Comparison of ENCODE assay signal across 1 cellular context in the genomic region with DNA sequence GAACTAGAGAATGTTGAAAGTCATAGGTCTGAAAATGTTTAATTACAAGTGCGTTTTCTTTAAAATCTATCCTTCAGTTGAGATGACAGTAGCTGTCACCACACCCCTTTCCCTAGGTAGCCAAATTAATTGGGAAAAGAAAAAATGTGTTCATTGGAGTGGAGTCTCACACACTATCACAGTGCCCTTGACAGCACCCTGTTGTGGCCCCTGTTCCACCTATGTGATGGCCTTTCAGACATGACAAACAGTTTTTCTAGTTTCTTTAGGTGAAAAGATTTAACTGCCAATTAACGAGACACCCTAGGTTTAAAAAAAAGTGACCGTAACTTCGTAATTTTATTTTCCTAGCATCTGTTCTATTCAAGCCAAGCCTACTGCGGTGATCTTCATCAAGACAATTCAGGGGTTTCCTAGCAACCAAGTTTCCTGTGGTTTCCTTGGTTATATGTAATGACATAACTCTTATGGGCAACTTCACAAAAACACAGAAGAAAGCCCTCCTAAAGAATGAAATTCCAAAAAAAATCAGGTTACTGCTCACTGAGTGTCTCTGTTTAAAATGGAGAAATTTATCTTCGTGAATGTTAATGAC.
A peak's percentile ranks its signal among the peaks of the same experiment; 100 is the strongest.
TF ChIP-seq lines count a peak whose summit lies in the region.

No MANE protein-coding gene starts in this region.

TF ChIP-seq in K562, 482 proteins besides CTCF, POLR2A, EP300 and RAD21 (continued from another document):
- TF ChIP-seq, protein P1, sequence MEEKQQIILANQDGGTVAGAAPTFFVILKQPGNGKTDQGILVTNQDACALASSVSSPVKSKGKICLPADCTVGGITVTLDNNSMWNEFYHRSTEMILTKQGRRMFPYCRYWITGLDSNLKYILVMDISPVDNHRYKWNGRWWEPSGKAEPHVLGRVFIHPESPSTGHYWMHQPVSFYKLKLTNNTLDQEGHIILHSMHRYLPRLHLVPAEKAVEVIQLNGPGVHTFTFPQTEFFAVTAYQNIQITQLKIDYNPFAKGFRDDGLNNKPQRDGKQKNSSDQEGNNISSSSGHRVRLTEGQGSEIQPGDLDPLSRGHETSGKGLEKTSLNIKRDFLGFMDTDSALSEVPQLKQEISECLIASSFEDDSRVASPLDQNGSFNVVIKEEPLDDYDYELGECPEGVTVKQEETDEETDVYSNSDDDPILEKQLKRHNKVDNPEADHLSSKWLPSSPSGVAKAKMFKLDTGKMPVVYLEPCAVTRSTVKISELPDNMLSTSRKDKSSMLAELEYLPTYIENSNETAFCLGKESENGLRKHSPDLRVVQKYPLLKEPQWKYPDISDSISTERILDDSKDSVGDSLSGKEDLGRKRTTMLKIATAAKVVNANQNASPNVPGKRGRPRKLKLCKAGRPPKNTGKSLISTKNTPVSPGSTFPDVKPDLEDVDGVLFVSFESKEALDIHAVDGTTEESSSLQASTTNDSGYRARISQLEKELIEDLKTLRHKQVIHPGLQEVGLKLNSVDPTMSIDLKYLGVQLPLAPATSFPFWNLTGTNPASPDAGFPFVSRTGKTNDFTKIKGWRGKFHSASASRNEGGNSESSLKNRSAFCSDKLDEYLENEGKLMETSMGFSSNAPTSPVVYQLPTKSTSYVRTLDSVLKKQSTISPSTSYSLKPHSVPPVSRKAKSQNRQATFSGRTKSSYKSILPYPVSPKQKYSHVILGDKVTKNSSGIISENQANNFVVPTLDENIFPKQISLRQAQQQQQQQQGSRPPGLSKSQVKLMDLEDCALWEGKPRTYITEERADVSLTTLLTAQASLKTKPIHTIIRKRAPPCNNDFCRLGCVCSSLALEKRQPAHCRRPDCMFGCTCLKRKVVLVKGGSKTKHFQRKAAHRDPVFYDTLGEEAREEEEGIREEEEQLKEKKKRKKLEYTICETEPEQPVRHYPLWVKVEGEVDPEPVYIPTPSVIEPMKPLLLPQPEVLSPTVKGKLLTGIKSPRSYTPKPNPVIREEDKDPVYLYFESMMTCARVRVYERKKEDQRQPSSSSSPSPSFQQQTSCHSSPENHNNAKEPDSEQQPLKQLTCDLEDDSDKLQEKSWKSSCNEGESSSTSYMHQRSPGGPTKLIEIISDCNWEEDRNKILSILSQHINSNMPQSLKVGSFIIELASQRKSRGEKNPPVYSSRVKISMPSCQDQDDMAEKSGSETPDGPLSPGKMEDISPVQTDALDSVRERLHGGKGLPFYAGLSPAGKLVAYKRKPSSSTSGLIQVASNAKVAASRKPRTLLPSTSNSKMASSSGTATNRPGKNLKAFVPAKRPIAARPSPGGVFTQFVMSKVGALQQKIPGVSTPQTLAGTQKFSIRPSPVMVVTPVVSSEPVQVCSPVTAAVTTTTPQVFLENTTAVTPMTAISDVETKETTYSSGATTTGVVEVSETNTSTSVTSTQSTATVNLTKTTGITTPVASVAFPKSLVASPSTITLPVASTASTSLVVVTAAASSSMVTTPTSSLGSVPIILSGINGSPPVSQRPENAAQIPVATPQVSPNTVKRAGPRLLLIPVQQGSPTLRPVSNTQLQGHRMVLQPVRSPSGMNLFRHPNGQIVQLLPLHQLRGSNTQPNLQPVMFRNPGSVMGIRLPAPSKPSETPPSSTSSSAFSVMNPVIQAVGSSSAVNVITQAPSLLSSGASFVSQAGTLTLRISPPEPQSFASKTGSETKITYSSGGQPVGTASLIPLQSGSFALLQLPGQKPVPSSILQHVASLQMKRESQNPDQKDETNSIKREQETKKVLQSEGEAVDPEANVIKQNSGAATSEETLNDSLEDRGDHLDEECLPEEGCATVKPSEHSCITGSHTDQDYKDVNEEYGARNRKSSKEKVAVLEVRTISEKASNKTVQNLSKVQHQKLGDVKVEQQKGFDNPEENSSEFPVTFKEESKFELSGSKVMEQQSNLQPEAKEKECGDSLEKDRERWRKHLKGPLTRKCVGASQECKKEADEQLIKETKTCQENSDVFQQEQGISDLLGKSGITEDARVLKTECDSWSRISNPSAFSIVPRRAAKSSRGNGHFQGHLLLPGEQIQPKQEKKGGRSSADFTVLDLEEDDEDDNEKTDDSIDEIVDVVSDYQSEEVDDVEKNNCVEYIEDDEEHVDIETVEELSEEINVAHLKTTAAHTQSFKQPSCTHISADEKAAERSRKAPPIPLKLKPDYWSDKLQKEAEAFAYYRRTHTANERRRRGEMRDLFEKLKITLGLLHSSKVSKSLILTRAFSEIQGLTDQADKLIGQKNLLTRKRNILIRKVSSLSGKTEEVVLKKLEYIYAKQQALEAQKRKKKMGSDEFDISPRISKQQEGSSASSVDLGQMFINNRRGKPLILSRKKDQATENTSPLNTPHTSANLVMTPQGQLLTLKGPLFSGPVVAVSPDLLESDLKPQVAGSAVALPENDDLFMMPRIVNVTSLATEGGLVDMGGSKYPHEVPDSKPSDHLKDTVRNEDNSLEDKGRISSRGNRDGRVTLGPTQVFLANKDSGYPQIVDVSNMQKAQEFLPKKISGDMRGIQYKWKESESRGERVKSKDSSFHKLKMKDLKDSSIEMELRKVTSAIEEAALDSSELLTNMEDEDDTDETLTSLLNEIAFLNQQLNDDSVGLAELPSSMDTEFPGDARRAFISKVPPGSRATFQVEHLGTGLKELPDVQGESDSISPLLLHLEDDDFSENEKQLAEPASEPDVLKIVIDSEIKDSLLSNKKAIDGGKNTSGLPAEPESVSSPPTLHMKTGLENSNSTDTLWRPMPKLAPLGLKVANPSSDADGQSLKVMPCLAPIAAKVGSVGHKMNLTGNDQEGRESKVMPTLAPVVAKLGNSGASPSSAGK (IDR thresholded peaks at IDR 0.05), result no peak
- TF ChIP-seq HDGF (IDR thresholded peaks at IDR 0.05) (no peak), ZNF41 (CRISPR knock-in tag; conservative IDR thresholded peaks at IDR 0.05) (no peak), MYNN (IDR thresholded peaks at IDR 0.05) (peak; percentile 38; the same call in 1 of the 2 replicates), MYNN (CRISPR knock-in tag; IDR thresholded peaks at IDR 0.05) (no peak; the same call in 1 of the 2 replicates), PTBP1 (IDR thresholded peaks at IDR 0.05; ENCODE audit: low read depth, low read length) (no peak), ZNF316 (IDR thresholded peaks at IDR 0.05) (no peak), HNRNPLL (IDR thresholded peaks at IDR 0.05; ENCODE audit: low read depth, low read length, poor library complexity, severe bottlenecking) (no peak), SMARCA4 (IDR thresholded peaks at IDR 0.05) (no peak), NFRKB (IDR thresholded peaks at IDR 0.05; ENCODE audit: low read depth) (no peak), NELFE (IDR thresholded peaks at IDR 0.05; ENCODE audit: insufficient read depth, insufficient read length) (no peak)
